Comparison of ENCODE assay signal across 8 cellular contexts in the genomic region with DNA sequence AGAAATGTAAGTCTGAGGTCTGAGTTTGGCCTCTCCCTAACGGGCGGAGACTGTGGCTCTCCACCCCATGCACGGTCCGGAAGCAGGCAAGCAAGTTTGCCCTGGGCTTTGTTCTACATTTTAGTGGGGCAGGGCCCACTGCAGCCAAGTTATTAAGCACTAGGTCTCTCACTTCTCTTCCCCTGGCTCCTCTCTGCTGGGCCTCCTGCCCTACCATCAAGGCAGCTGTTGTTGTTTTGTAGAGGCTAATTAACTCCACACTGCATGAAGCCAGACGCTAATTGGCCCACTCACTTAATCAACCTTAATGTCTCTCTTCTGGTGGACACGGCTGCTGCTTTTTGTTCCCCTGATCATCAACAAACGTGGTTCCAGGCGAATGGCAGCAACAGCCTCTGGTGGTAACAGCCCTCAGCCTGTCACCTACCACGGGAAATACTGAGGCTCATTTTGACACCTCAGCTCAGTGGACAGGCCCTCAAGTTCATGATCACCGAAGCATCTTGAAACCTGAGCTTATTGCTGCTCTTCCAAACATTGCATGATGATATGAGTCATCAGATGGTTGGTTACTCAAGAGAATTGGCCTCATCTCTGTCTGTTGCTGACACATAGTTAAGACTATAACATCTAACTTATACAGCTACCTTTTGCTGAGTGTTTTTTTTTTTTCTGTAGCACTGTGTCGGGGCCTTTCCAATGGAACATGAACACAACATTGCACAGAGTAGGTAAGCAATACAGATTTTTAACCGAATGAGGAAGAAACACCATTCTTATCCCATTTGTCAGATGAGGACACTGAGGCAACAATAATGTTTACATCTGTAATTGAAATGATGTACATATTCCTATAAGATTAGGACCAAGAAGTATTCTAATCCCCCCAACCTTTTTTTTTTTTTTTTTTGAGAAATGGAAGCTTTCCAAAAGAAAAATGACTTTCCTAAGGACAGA. TPM values are rescaled to one million over a fixed set of nuclear protein-coding genes. Genes with fewer than 3 reads are reported as not detected.
DNase-seq lines count a peak whose midpoint lies in the region; ATAC-seq and TF ChIP-seq lines count a peak whose summit lies in the region.
"Had no signal": no experiment of that assay in that cellular context is flagged by ENCODE, and none has a peak within 500 bp of the region (broad histone marks: within the 10 kb centered on the region; RNA-seq: fewer than 3 reads in every experiment).

No MANE protein-coding gene starts in this region.

- TF ChIP-seq RAD21 in SK-N-SH (IDR thresholded peaks at IDR 0.05; ENCODE audit: low read length), result no peak

- no peaks in the 10 kb centered on the region for H3K36me3 ChIP-seq in SK-N-SH (replicated peaks in 1 of 2; ENCODE audit: control insufficient read depth in 1 of 2, insufficient read depth in 2 of 2, low read length in 1 of 2)

- H3K36me3 Mint-ChIP-seq in activated CD4-positive, alpha-beta T cell treated with anti-CD3 and anti-CD28 coated beads, Interleukin-2, amount 10 ng/mL, durations not matched to agents 7 days and 5 days (ENCODE audit: low read depth), result no peaks in the 10 kb centered on the region

- H3K4me1 ChIP-seq in SK-N-SH (ENCODE audit: control insufficient read depth in 1 of 2, insufficient read depth in 2 of 2, low read depth in 1 of 2, low read length in 1 of 2), result peaks cover 0 to 18% of the 10 kb centered on the region in 2 experiments; a peak in 2 of 4 replicates

- TF ChIP-seq EP300 in SK-N-SH (IDR thresholded peaks at IDR 0.05; ENCODE audit: borderline replicate concordance in 1 of 2, low read depth in 1 of 2, low read length in 1 of 2), result no peak

- no peak overlapping the region for H3K27ac Mint-ChIP-seq in activated CD4-positive, alpha-beta T cell treated with anti-CD3 and anti-CD28 coated beads, Interleukin-2, amount 10 ng/mL, durations not matched to agents 7 days and 5 days

- H3K9me3 Mint-ChIP-seq in activated CD4-positive, alpha-beta T cell treated with anti-CD3 and anti-CD28 coated beads, Interleukin-2, amount 10 ng/mL, durations not matched to agents 7 days and 5 days, result peaks cover 3% of the 10 kb centered on the region
- H3K9me3 Mint-ChIP-seq: activated T-cell treated with anti-CD3 and anti-CD28 coated beads, Interleukin-2, amount 50 U/mL, for 4 hours had no signal

- H2AFZ ChIP-seq in SK-N-SH (ENCODE audit: low read depth), result no peak overlapping the region

- no peak overlapping the region for H3K4me2 ChIP-seq in SK-N-SH

- no peaks in the 10 kb centered on the region for H4K20me1 ChIP-seq in SK-N-SH (ENCODE audit: insufficient read depth)

- no peak overlapping the region for H3K27ac ChIP-seq in SK-N-SH (ENCODE audit: low read depth in 2 of 2, low read length in 1 of 2)

- DNase-seq in GM13977 (ENCODE audit: low spot score) (peak; percentile 65), KG1 (lab: John Stamatoyannopoulos, UW) (peak; percentile 37), SK-N-SH (no peak), kidney tubule cell (ENCODE audit: low spot score) (peak; percentile 88), T-helper 2 cell (no peak)
- DNase-seq in activated CD4-positive, alpha-beta T cell treated with anti-CD3 and anti-CD28 coated beads, Interleukin-2, amount 10 ng/mL, durations not matched to agents 7 days and 5 days, result no peak
- DNase-seq: activated T-cell treated with anti-CD3 and anti-CD28 coated beads, Interleukin-2, amount 50 U/mL, for 4 hours had no signal

- peak; percentile 81 for ATAC-seq in GM21723 (IDR thresholded peaks at IDR 0.05; ENCODE audit: unreplicated experiment)

- TF ChIP-seq CTCF in GM13977 (IDR thresholded peaks at IDR 0.05; ENCODE audit: extremely low read depth, insufficient read depth, missing control alignments), result no peak
- TF ChIP-seq CTCF in SK-N-SH (IDR thresholded peaks at IDR 0.05), result no peak

- no peak overlapping the region for H3K9ac ChIP-seq in SK-N-SH

- CTCF ChIA-PET in SK-N-SH (lab: Yijun Ruan, JAX), result interaction anchor here (1.0 to 1.5 kb wide), 2 partner anchors 9 to 55 kb away, joined by 3 to 4 read pairs; no protein-coding TSS in a partner anchor
- CTCF ChIA-PET in activated CD4-positive, alpha-beta T cell treated with anti-CD3 and anti-CD28 coated beads, Interleukin-2, amount 10 ng/mL, durations not matched to agents 7 days and 5 days (lab: Charles Lee), result interaction anchor here (0.6 to 0.7 kb wide), 2 partner anchors 57 to 391 kb away, joined by 4 to 5 read pairs; no protein-coding TSS in a partner anchor

- POLR2A ChIA-PET in SK-N-SH (lab: Yijun Ruan, JAX), result no interaction called here
- POLR2A ChIA-PET in activated CD4-positive, alpha-beta T cell treated with anti-CD3 and anti-CD28 coated beads, Interleukin-2, amount 10 ng/mL, durations not matched to agents 7 days and 5 days (lab: Charles Lee), result no interaction called here

- in situ Hi-C loops in GM13977 (cut with MboI; ENCODE audit: low pct_unique_long_range_greater_than_20kb, low sequenced_read_pairs, unreplicated experiment), result no loop called here

- no peak overlapping the region for H3K4me3 ChIP-seq in SK-N-SH (ENCODE audit: low read depth in 2 of 2, low read length in 1 of 2)

- H3K9me3 ChIP-seq in SK-N-SH, result no peaks in the 10 kb centered on the region

- H3K4me3 Mint-ChIP-seq in activated CD4-positive, alpha-beta T cell treated with anti-CD3 and anti-CD28 coated beads, Interleukin-2, amount 10 ng/mL, durations not matched to agents 7 days and 5 days, result no peak overlapping the region
- H3K4me3 Mint-ChIP-seq: activated T-cell treated with anti-CD3 and anti-CD28 coated beads, Interleukin-2, amount 50 U/mL, for 4 hours had no signal

- H3K27me3 Mint-ChIP-seq in activated CD4-positive, alpha-beta T cell treated with anti-CD3 and anti-CD28 coated beads, Interleukin-2, amount 10 ng/mL, durations not matched to agents 7 days and 5 days, result peaks cover 30% of the 10 kb centered on the region

- no peaks in the 10 kb centered on the region for H3K79me2 ChIP-seq in SK-N-SH (ENCODE audit: insufficient read depth)

- H3K27me3 ChIP-seq in SK-N-SH (ENCODE audit: insufficient read depth), result peaks cover 20% of the 10 kb centered on the region; the same call in 1 of the 2 replicates

- no peaks in the 10 kb centered on the region for H3F3A ChIP-seq in SK-N-SH (replicated peaks; ENCODE audit: insufficient read depth)

- no peaks in the 10 kb centered on the region for H3K9me2 ChIP-seq in SK-N-SH

- WGBS in SK-N-SH (ENCODE audit: low lambda C conversion rate), result 64% methylated on average over 12 of the region's 12 CpGs

- no peaks in the 10 kb centered on the region for H3K4me1 Mint-ChIP-seq in activated CD4-positive, alpha-beta T cell treated with anti-CD3 and anti-CD28 coated beads, Interleukin-2, amount 10 ng/mL, durations not matched to agents 7 days and 5 days

TF ChIP-seq in SK-N-SH, 30 proteins besides CTCF, POLR2A, EP300 and RAD21:
- TF ChIP-seq POLR2AphosphoS5 (IDR thresholded peaks at IDR 0.05; ENCODE audit: low read depth, low read length) (no peak), FOSL2 (IDR thresholded peaks at IDR 0.05; ENCODE audit: borderline replicate concordance, low read depth) (peak; percentile 41; the same call in 1 of the 2 replicates)
TF ChIP-seq in SK-N-SH: peak in this region for 1.

RNA-seq across cellular contexts. Expression of gene LMO2, which starts 20.8 kb away (rescaled TPM):
- polyA plus RNA-seq in SK-N-SH (2012; rRNA removed), result 0.05 TPM in 2 replicates
- 0.03 and 0.04 TPM in 2 replicates for polyA plus RNA-seq in SK-N-SH (2012; cell fraction: cytosol; rRNA removed)
- not detected in 2 replicates for polyA plus RNA-seq in SK-N-SH (2012; cell fraction: nucleus; rRNA removed)
- total RNA-seq in activated CD4-positive, alpha-beta T cell treated with anti-CD3 and anti-CD28 coated beads, Interleukin-2, amount 10 ng/mL, durations not matched to agents 7 days and 5 days, result not detected

Comparison
In these comparisons a context has a peak if more than half of its experiments do, and no peak if none do; other contexts are left out.
1. DNase-seq: peak in GM13977 (single experiment), KG1 (single experiment) and kidney tubule cell (single experiment); none in SK-N-SH (single experiment), activated CD4-positive, alpha-beta T cell treated with anti-CD3 and anti-CD28 coated beads, Interleukin-2, amount 10 ng/mL, durations not matched to agents 7 days and 5 days (single experiment) and T-helper 2 cell (0 of 5).